ENCODE assay signal across 10 cellular contexts in the genomic region with DNA sequence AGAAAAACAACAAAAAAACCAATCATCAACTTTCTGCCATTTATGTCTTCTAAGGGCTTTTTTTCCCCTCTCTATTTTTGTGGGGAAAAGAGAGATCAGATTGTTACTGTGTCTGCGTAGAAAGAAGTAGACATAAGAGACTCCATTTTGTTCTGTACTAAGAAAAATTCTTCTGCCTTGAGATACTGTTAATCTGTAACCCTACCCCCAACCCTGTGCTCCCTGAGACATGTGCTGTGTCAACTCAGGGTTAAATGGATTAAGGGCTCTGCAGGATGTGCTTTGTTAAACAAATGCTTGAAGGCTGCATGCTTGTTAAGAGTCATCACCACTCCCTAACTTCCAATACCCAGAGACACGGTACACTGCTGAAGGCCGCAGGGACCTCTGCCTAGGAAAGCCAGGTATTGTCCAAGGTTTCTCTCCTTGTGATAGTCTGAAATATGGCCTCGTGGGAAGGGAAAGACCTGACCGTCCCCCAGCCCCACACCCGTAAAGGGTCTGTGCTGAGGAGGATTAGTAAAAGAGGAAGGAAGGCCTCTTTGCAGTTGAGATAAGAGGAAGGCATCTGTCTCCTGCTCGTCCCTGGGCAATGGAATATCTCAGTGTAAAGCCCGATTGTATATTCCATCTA. TPM values are rescaled to one million over a fixed set of nuclear protein-coding genes. Genes with fewer than 3 reads are reported as not detected.
DNase-seq lines count a peak whose midpoint lies in the region; ATAC-seq, FAIRE-seq and TF ChIP-seq lines count a peak whose summit lies in the region.
"Not testable (repeated sequence)": the region's sequence is repeated elsewhere in the genome, so short reads cannot be mapped to it uniquely, and the experiment has no call there.
"Had no signal": no experiment of that assay in that cellular context is flagged by ENCODE, and none has a peak within 500 bp of the region (broad histone marks: within the 10 kb centered on the region; RNA-seq: fewer than 3 reads in every experiment).

No MANE protein-coding gene starts in this region.

- not testable (repeated sequence) for H3K27me3 ChIP-seq in SJCRH30; iPS DF 6.9 (ENCODE audit: control insufficient read depth, insufficient read depth, low read length)

- FAIRE-seq in A549 (lab: Jason Lieb, UNC), result not testable (repeated sequence)

- CTCF ChIA-PET in A549 (lab: Yijun Ruan, JAX), result interaction anchor here (6.8 to 22.6 kb wide), 3 partner anchors 17 to 170 kb away, joined by 107 to 736 read pairs (median 175); no protein-coding TSS in a partner anchor

- H3K36me3 ChIP-seq in SJCRH30; iPS DF 6.9 (ENCODE audit: control insufficient read depth, insufficient read depth, low read length): not testable (repeated sequence)

- peak overlapping the region in 3 of 4 donors; percentile 31 to 67 (median 49) for H3K4me3 Mint-ChIP-seq in IgD-negative memory B cell
- H3K4me3 Mint-ChIP-seq in brain, result peak overlapping the region in 3 of 5 experiments; percentile 35 to 42 (median 37)
- H3K4me3 Mint-ChIP-seq in nephron progenitor cell, result peak overlapping the region; percentile 48

- peak in 1 of 2 experiments; percentile 82 for DNase-seq in A549 (ENCODE audit: low read depth in 1 of 2, low spot score in 1 of 2)
- DNase-seq in EL, result peak; percentile 38
- peak; percentile 68 to 69 for DNase-seq in NCI-H524 (lab: John Stamatoyannopoulos, UW)
- peak; percentile 75 to 80 for DNase-seq in SJCRH30
- peak; percentile 50 for DNase-seq in iPS DF 6.9 (ENCODE audit: low read depth, low spot score)
- DNase-seq in nephron progenitor cell, result not testable (repeated sequence)

- H3K27ac ChIP-seq in A549 (peak overlapping the region; percentile 84 to 97), SJCRH30 (peak overlapping the region; percentile 78)
- not testable (repeated sequence) for H3K27ac ChIP-seq in iPS DF 6.9 (ENCODE audit: low read length)

- WGBS in A549 (ENCODE audit: missing lambda C conversion rate), result 17% methylated on average over 8 of the region's 8 CpGs
- WGBS in iPS DF 6.9 (ENCODE audit: insufficient coverage, insufficient read length), result no CpG with 5 or more reads among the region's 8 CpGs

- POLR2A ChIA-PET in A549 (lab: Yijun Ruan, JAX), result not testable (repeated sequence)

- not testable (repeated sequence) for H3K4me3 ChIP-seq in A549; iPS DF 6.9 (ENCODE audit: low read length)
- peak overlapping the region; percentile 48 for H3K4me3 ChIP-seq in SJCRH30

- H3K36me3 Mint-ChIP-seq in IgD-negative memory B cell; brain; nephron progenitor cell (ENCODE audit: low read depth): not testable (repeated sequence)

- not testable (repeated sequence) for TF ChIP-seq RAD21 in A549 (conservative IDR thresholded peaks at IDR 0.05 in 1 of 2, IDR thresholded peaks at IDR 0.05 in 1 of 2)

- H3K9me3 Mint-ChIP-seq in IgD-negative memory B cell, result not testable (repeated sequence)
- H3K9me3 Mint-ChIP-seq in brain (peaks cover 0 to 11% (median 0%) of the 10 kb centered on the region in 5 experiments), nephron progenitor cell (peaks cover 13% of the 10 kb centered on the region)

- not testable (repeated sequence) for TF ChIP-seq CTCF in A549 (IDR thresholded peaks at IDR 0.05); brain (conservative IDR thresholded peaks at IDR 0.05); nephron progenitor cell (IDR thresholded peaks at IDR 0.05)

- peak overlapping the region; percentile 62 for H3K4me2 ChIP-seq in A549

- not testable (repeated sequence) for H3K9me3 ChIP-seq in A549; SJCRH30 (replicated peaks); iPS DF 6.9 (ENCODE audit: control insufficient read depth, insufficient read depth, low read length)

- not testable (repeated sequence) for H3K27me3 Mint-ChIP-seq in IgD-negative memory B cell; brain; nephron progenitor cell (ENCODE audit: low read depth, poor library complexity)

- not testable (repeated sequence) for TF ChIP-seq EP300 in A549 (IDR thresholded peaks at IDR 0.05)

- not testable (repeated sequence) for TF ChIP-seq POLR2A in A549 (IDR thresholded peaks at IDR 0.05; ENCODE audit: low read length)

- H3K4me1 ChIP-seq in A549, result peaks cover 55% of the 10 kb centered on the region
- H3K4me1 ChIP-seq in SJCRH30, result peaks cover 13% of the 10 kb centered on the region
- not testable (repeated sequence) for H3K4me1 ChIP-seq in iPS DF 6.9 (ENCODE audit: control insufficient read depth, insufficient read depth, low read length)

- H3K4me1 Mint-ChIP-seq in IgD-negative memory B cell (peaks cover 5 to 13% (median 8%) of the 10 kb centered on the region in 3 donors), brain (peaks cover 48% of the 10 kb centered on the region), nephron progenitor cell (peaks cover 38% of the 10 kb centered on the region)

- not testable (repeated sequence) for ATAC-seq in A549

- H3K27ac Mint-ChIP-seq in IgD-negative memory B cell, result peak overlapping the region in 1 of 3 donors; percentile 57
- H3K27ac Mint-ChIP-seq in brain, result peak overlapping the region in 4 of 5 experiments; percentile 24 to 92 (median 79)
- peak overlapping the region; percentile 97 for H3K27ac Mint-ChIP-seq in nephron progenitor cell

TF ChIP-seq in A549, 52 proteins besides CTCF, POLR2A, EP300 and RAD21 (continues in another document):
- TF ChIP-seq HOXA7 (CRISPR knock-in tag; IDR thresholded peaks at IDR 0.05) (peak; percentile 96), NPAS2 (CRISPR knock-in tag; IDR thresholded peaks at IDR 0.05; ENCODE audit: borderline replicate concordance) (peak; percentile 87; the same call in 1 of the 2 replicates), TFCP2L1 (CRISPR knock-in tag; IDR thresholded peaks at IDR 0.05) (peak; percentile 54; the same call in 1 of the 2 replicates), RARB (CRISPR knock-in tag; IDR thresholded peaks at IDR 0.05) (peak; percentile 78; the same call in 1 of the 2 replicates), FOSL2 (CRISPR knock-in tag; IDR thresholded peaks at IDR 0.05) (peak; percentile 30; the same call in 1 of the 2 replicates), HEYL (CRISPR knock-in tag; IDR thresholded peaks at IDR 0.05) (peak; percentile 98)
- TF ChIP-seq FOSL2 (IDR thresholded peaks at IDR 0.05), result not testable (repeated sequence)
- TF ChIP-seq, protein P1, sequence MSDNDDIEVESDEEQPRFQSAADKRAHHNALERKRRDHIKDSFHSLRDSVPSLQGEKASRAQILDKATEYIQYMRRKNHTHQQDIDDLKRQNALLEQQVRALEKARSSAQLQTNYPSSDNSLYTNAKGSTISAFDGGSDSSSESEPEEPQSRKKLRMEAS (IDR thresholded peaks at IDR 0.05), result peak; percentile 73
- TF ChIP-seq, protein P2, sequence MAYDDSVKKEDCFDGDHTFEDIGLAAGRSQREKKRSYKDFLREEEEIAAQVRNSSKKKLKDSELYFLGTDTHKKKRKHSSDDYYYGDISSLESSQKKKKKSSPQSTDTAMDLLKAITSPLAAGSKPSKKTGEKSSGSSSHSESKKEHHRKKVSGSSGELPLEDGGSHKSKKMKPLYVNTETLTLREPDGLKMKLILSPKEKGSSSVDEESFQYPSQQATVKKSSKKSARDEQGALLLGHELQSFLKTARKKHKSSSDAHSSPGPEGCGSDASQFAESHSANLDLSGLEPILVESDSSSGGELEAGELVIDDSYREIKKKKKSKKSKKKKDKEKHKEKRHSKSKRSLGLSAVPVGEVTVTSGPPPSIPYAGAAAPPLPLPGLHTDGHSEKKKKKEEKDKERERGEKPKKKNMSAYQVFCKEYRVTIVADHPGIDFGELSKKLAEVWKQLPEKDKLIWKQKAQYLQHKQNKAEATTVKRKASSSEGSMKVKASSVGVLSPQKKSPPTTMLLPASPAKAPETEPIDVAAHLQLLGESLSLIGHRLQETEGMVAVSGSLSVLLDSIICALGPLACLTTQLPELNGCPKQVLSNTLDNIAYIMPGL (CRISPR knock-in tag; IDR thresholded peaks at IDR 0.05; ENCODE audit: borderline replicate concordance), result peak; percentile 93
- TF ChIP-seq, protein P3, sequence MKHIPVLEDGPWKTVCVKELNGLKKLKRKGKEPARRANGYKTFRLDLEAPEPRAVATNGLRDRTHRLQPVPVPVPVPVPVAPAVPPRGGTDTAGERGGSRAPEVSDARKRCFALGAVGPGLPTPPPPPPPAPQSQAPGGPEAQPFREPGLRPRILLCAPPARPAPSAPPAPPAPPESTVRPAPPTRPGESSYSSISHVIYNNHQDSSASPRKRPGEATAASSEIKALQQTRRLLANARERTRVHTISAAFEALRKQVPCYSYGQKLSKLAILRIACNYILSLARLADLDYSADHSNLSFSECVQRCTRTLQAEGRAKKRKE (CRISPR knock-in tag; IDR thresholded peaks at IDR 0.05; ENCODE audit: low read depth), result peak; percentile 99

RNA-seq across cellular contexts. Expression of a gene that starts 14.2 kb away (rescaled TPM):
- 41.3 and 55.7 TPM in 2 replicates for polyA plus RNA-seq in A549 (2011; rRNA removed)
- 23.7 and 38.0 TPM in 2 replicates for polyA plus RNA-seq in A549 (2012; cell fraction: cytosol; rRNA removed)
- 33.1 and 35.8 TPM in 2 replicates for polyA plus RNA-seq in A549 (2012; cell fraction: nucleus; rRNA removed)
- 40.1 to 47.6 TPM (median 46.9 TPM) in 3 replicates for polyA plus RNA-seq in A549 (2017; fragmentation: RNase III; extraction: RNeasy Plus Mini Kit Qiagen cat#74134 plus additional on column Dnase treatment)
- 111 and 126 TPM in 2 replicates for polyA minus RNA-seq in A549 (2011; rRNA and poly(A)+ RNA removed)
- 5.3 TPM for polyA plus RNA-seq in IgD-negative memory B cell
- 37.8 and 40.6 TPM in 2 replicates for total RNA-seq in SJCRH30 (2014; rRNA removed; shearing (Covaris generic))
- 14.3 TPM for polyA plus RNA-seq in brain (ENCODE audit: insufficient read depth, low read depth, low replicate concordance)

RNA-seq across cellular contexts. Expression of a gene that starts 36.0 kb away (rescaled TPM):
- polyA plus RNA-seq in A549 (2011; rRNA removed) (44.1 and 46.0 TPM in 2 replicates), A549 (2017; fragmentation: RNase III; extraction: RNeasy Plus Mini Kit Qiagen cat#74134 plus additional on column Dnase treatment) (41.6 to 45.7 TPM (median 43.7 TPM) in 3 replicates), IgD-negative memory B cell (not detected), brain (ENCODE audit: insufficient read depth, low read depth, low replicate concordance) (15.8 TPM)
- polyA plus RNA-seq in A549 (2012; cell fraction: cytosol; rRNA removed), result 45.4 and 56.0 TPM in 2 replicates
- polyA plus RNA-seq in A549 (2012; cell fraction: nucleus; rRNA removed), result 25.6 and 33.4 TPM in 2 replicates
- polyA minus RNA-seq in A549 (2011; rRNA and poly(A)+ RNA removed), result 30.7 and 33.2 TPM in 2 replicates
- total RNA-seq in SJCRH30 (2014; rRNA removed; shearing (Covaris generic)), result 50.2 and 52.9 TPM in 2 replicates

RNA-seq across cellular contexts. Expression of a gene that starts 57.4 kb away (rescaled TPM):
- polyA plus RNA-seq in A549 (2011; rRNA removed) (2.8 and 3.5 TPM in 2 replicates), A549 (2017; fragmentation: RNase III; extraction: RNeasy Plus Mini Kit Qiagen cat#74134 plus additional on column Dnase treatment) (1.6 to 3.4 TPM (median 2.4 TPM) in 3 replicates), IgD-negative memory B cell (not detected), brain (ENCODE audit: insufficient read depth, low read depth, low replicate concordance) (6.8 TPM)
- 2.0 and 3.4 TPM in 2 replicates for polyA plus RNA-seq in A549 (2012; cell fraction: cytosol; rRNA removed)
- polyA plus RNA-seq in A549 (2012; cell fraction: nucleus; rRNA removed), result 1.7 and 2.9 TPM in 2 replicates
- polyA minus RNA-seq in A549 (2011; rRNA and poly(A)+ RNA removed), result 4.1 TPM in 2 replicates
- total RNA-seq in SJCRH30 (2014; rRNA removed; shearing (Covaris generic)), result 0.02 and 0.08 TPM in 2 replicates
- total RNA-seq: activated T-helper 17 cell treated with anti-CD3 and anti-CD28 coated beads, Interleukin-2, amount 50 U/mL, for 72 hours had no signal
- polyA plus RNA-seq: GM12878 had no signal

Comparison
In these comparisons a context has a peak if more than half of its experiments do, and no peak if none do; other contexts are left out.
1. RNA of a gene that starts 36.0 kb away (polyA plus RNA-seq): 25.6 to 56.0 TPM in A549 and 15.8 TPM in brain (single experiment); not detected in IgD-negative memory B cell (single experiment); every median in the first group is over 10 times any median in the second.
2. Peak in every context shown above with its lines, with median percentiles within 50 percentile points of each other: H3K4me3 Mint-ChIP-seq.